Comparison of ENCODE assay signal across 7 cellular contexts in the genomic region with DNA sequence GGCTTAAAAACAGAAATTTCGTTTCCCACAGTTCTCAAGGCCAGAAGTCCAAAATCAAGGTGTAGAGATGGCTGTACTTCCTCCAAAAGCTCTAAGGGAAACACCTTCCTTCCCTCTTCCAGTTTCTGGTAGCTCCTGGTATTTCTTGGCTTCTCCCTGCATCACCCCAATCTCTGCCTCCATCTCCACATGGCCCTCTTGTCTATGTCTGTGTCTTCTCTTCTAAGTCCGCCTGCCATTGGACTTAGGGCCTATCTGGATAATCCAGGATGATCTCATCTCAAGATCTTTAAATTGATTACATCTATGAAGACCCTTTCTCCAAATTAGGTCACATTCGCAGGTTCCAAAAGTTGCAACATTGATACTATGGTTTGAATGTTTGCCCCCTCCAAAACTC.
"Had no signal": no experiment of that assay in that cellular context is flagged by ENCODE, and none has a peak within 500 bp of the region (broad histone marks: within the 10 kb centered on the region; RNA-seq: fewer than 3 reads in every experiment).

No MANE protein-coding gene starts in this region.

- H2AFZ ChIP-seq: GM23248 had no signal

- H3K9me3 ChIP-seq: HAP-1 had no signal

- H3K27ac ChIP-seq: GM23248 had no signal

- H3K4me3 Mint-ChIP-seq: HFFc6, IgD-negative memory B cell had no signal

- H3K4me1 Mint-ChIP-seq: IgD-negative memory B cell had no signal

- H3K9ac ChIP-seq: GM23248 had no signal

- H3K27ac Mint-ChIP-seq: HFFc6, IgD-negative memory B cell had no signal

- DNase-seq: GM23248, GOT3, H7, HFFc6 had no signal

- H3K9me3 Mint-ChIP-seq: HFFc6 had no signal

- H3K27me3 Mint-ChIP-seq: IgD-negative memory B cell had no signal

- H3K36me3 Mint-ChIP-seq: IgD-negative memory B cell had no signal

- H3K4me3 ChIP-seq: GM23248, HAP-1 had no signal

- H3K36me3 ChIP-seq: HAP-1 had no signal

- H3K4me1 ChIP-seq: HAP-1 had no signal

- ATAC-seq: HCT116 had no signal
